In the genomic region with DNA sequence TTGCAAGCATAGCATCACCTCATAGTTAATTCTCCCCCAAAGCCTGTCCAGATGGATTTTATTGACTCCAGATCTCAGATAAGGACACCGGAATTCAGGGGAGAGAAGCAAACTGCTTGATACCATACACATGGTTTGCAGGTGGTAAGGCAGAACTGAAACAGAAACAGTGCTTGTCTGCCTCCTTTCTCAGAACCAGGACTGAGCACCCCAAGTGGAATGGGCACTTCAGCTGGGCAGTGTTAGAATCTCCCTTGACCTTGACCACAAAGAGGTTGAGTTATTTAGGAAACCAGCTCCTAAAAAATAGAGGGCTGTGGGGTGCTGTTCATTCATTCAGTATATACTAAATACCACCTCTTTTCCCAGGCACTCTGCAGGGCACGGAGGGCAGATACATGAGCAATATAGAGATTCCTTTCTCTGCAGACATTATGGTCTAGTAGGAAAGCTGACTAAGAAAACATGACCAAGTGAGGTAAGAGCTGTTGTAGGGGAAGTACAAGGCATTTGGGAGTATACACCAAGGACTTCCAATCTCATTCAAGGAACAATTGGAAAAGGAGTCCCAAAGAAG, we compare ENCODE assay signal across 26 cellular contexts.
DNase-seq lines count a peak whose midpoint lies in the region; ATAC-seq, FAIRE-seq and TF ChIP-seq lines count a peak whose summit lies in the region.
"Had no signal": no experiment of that assay in that cellular context is flagged by ENCODE, and none has a peak within 500 bp of the region (broad histone marks: within the 10 kb centered on the region; RNA-seq: fewer than 3 reads in every experiment).

No MANE protein-coding gene starts in this region.

- peak overlapping the region; percentile 57 for H3K4me2 ChIP-seq in KMS-11

- H3K4me3 ChIP-seq in KMS-11 (IDR thresholded peaks at IDR 0.05; ENCODE audit: insufficient read depth, low read depth, low read length) (no peak overlapping the region), lung (no peak overlapping the region), Peyer's patch (no peak overlapping the region), MG63 (no peak overlapping the region)
- H3K4me3 ChIP-seq: breast epithelium, psoas muscle, suprapubic skin had no signal

- H3K27me3 Mint-ChIP-seq in MCF 10A (ENCODE audit: insufficient read depth, unreplicated experiment) = no peaks in the 10 kb centered on the region

- H3K4me1 ChIP-seq in KMS-11 (ENCODE audit: low read depth, poor library complexity, severe bottlenecking) (peaks cover 38% of the 10 kb centered on the region), lung (ENCODE audit: control insufficient read depth in 2 of 2, insufficient read depth in 2 of 2, low read length in 2 of 2) (no peaks in the 10 kb centered on the region), Peyer's patch (no peaks in the 10 kb centered on the region)
- H3K4me1 ChIP-seq: breast epithelium, psoas muscle, suprapubic skin had no signal

- WGBS in lung, 2 donors = 68 to 75% methylated on average over 2 of the region's 2 CpGs

- intact Hi-C loops in MCF 10A (cut with micrococcal nuclease) = no loop called here

- H4K20me1 ChIP-seq in KMS-11 (ENCODE audit: insufficient read depth) = no peaks in the 10 kb centered on the region

- CTCF ChIA-PET in MCF 10A (lab: Yijun Ruan, JAX) = interaction anchor here (0.7 kb wide), 1 partner anchor 420 kb away, joined by 4 read pairs; no protein-coding TSS in a partner anchor

- no peaks in the 10 kb centered on the region for H3K79me2 ChIP-seq in KMS-11 (ENCODE audit: insufficient read depth, low read depth)

- no peak for DNase-seq in GM18507 (ENCODE audit: extremely low spot score, insufficient read length, low read depth)
- peak; percentile 7 for DNase-seq in lung (ENCODE audit: low spot score)
- DNase-seq in Peyer's patch = no peak
- no peak for DNase-seq in MCF 10A (ENCODE audit: unreplicated experiment)
- DNase-seq in MG63 = no peak
- DNase-seq: activated CD4-positive, CD25-positive, alpha-beta regulatory T cell treated with anti-CD3 and anti-CD28 coated beads, Interleukin-2, amount 50 U/mL, for 72 hours; activated CD8-positive, alpha-beta T cell treated with anti-CD3 and anti-CD28 coated beads, Interleukin-2, amount 10 ng/mL, durations not matched to agents 7 days and 5 days; activated naive CD4-positive, alpha-beta T cell; activated T-cell treated with anti-CD3 and anti-CD28 coated beads, Interleukin-2, amount 50 U/mL, for 1 hour; C1 segment of cervical spinal cord; Calu3; cortex of kidney; EL; mammary epithelial cell; NCI-H1436 treated with DMSO at 0.1 percent for 48 hours; NCI-H2171; NCI-H526; psoas muscle had no signal

- H3K36me3 Mint-ChIP-seq in MCF 10A (ENCODE audit: insufficient read depth, unreplicated experiment) = no peaks in the 10 kb centered on the region

- TF ChIP-seq CTCF in KMS-11 (conservative IDR thresholded peaks at IDR 0.05; ENCODE audit: low read depth, low read length) = no peak
- TF ChIP-seq CTCF in lung (IDR thresholded peaks at IDR 0.05; ENCODE audit: control extremely low read depth, extremely low read depth) = no peak
- no peak for TF ChIP-seq CTCF in Peyer's patch (IDR thresholded peaks at IDR 0.05)
- no peak for TF ChIP-seq CTCF in MCF 10A (IDR thresholded peaks at IDR 0.05; ENCODE audit: unreplicated experiment)

- no peak overlapping the region for H3K27ac Mint-ChIP-seq in MCF 10A (ENCODE audit: low read depth, unreplicated experiment)
- H3K27ac Mint-ChIP-seq: activated CD8-positive, alpha-beta T cell treated with anti-CD3 and anti-CD28 coated beads, Interleukin-2, amount 10 ng/mL, durations not matched to agents 7 days and 5 days had no signal

- H3K27me3 ChIP-seq in KMS-11 (ENCODE audit: insufficient read depth, low read depth) (no peaks in the 10 kb centered on the region), lung (ENCODE audit: control insufficient read depth, insufficient read depth) (no peaks in the 10 kb centered on the region), Peyer's patch (no peaks in the 10 kb centered on the region), MG63 (no peaks in the 10 kb centered on the region)
- H3K27me3 ChIP-seq: neutrophil had no signal

- H3K9me3 ChIP-seq in lung (ENCODE audit: control insufficient read depth in 2 of 2, insufficient read depth in 1 of 2, low read length in 1 of 2) (peaks cover 0 to 3% of the 10 kb centered on the region in 2 donors), Peyer's patch (no peaks in the 10 kb centered on the region), MG63 (no peaks in the 10 kb centered on the region)
- H3K9me3 ChIP-seq: neutrophil, psoas muscle, suprapubic skin had no signal

- POLR2A ChIA-PET in MCF 10A (lab: Yijun Ruan, JAX) = no interaction called here

- peak overlapping the region; percentile 95 for H3K27ac ChIP-seq in KMS-11
- no peak overlapping the region for H3K27ac ChIP-seq in lung (ENCODE audit: low read depth in 1 of 2, low read length in 1 of 2)
- no peak overlapping the region for H3K27ac ChIP-seq in Peyer's patch
- H3K27ac ChIP-seq: breast epithelium, HL-60, neutrophil, psoas muscle, suprapubic skin had no signal

- peak overlapping the region; percentile 71 for H2AFZ ChIP-seq in KMS-11 (ENCODE audit: low read depth)

- TF ChIP-seq POLR2A in Peyer's patch (IDR thresholded peaks at IDR 0.05) = no peak

- H3K36me3 ChIP-seq in KMS-11 (ENCODE audit: insufficient read depth) (no peaks in the 10 kb centered on the region), lung (ENCODE audit: control insufficient read depth in 2 of 2, insufficient read depth in 2 of 2, low read length in 2 of 2) (no peaks in the 10 kb centered on the region), Peyer's patch (no peaks in the 10 kb centered on the region), MG63 (no peaks in the 10 kb centered on the region)
- H3K36me3 ChIP-seq: breast epithelium, neutrophil, suprapubic skin had no signal

- peaks cover 56% of the 10 kb centered on the region for H3K9me3 Mint-ChIP-seq in MCF 10A (ENCODE audit: unreplicated experiment)

- peak; percentile 52 for ATAC-seq in GM21717 (IDR thresholded peaks at IDR 0.05; ENCODE audit: unreplicated experiment)
- ATAC-seq in lung (ENCODE audit: insufficient read depth, low FRiP score) = no peak
- ATAC-seq in GM21381 (IDR thresholded peaks at IDR 0.05; ENCODE audit: unreplicated experiment) = no peak
- ATAC-seq: activated CD8-positive, alpha-beta T cell treated with anti-CD3 and anti-CD28 coated beads, Interleukin-2, amount 10 ng/mL, durations not matched to agents 7 days and 5 days; HepG2; psoas muscle had no signal

- BruUV-seq in MCF 10A (replicated peaks; lab: Mats Ljungman, UMichigan) = no TSS peak

- H3K9ac ChIP-seq in KMS-11 = peak overlapping the region; percentile 58

- no peak overlapping the region for H3K4me3 Mint-ChIP-seq in MCF 10A (ENCODE audit: unreplicated experiment)
- H3K4me3 Mint-ChIP-seq: activated CD8-positive, alpha-beta T cell treated with anti-CD3 and anti-CD28 coated beads, Interleukin-2, amount 10 ng/mL, durations not matched to agents 7 days and 5 days had no signal

- FAIRE-seq in GM18507 (lab: Jason Lieb, UNC) = peak; percentile 58
- FAIRE-seq: HepG2 had no signal

- no peaks in the 10 kb centered on the region for H3K4me1 Mint-ChIP-seq in MCF 10A (ENCODE audit: insufficient read depth, unreplicated experiment)
